Comparison of ENCODE assay signal across 8 cellular contexts in the genomic region with DNA sequence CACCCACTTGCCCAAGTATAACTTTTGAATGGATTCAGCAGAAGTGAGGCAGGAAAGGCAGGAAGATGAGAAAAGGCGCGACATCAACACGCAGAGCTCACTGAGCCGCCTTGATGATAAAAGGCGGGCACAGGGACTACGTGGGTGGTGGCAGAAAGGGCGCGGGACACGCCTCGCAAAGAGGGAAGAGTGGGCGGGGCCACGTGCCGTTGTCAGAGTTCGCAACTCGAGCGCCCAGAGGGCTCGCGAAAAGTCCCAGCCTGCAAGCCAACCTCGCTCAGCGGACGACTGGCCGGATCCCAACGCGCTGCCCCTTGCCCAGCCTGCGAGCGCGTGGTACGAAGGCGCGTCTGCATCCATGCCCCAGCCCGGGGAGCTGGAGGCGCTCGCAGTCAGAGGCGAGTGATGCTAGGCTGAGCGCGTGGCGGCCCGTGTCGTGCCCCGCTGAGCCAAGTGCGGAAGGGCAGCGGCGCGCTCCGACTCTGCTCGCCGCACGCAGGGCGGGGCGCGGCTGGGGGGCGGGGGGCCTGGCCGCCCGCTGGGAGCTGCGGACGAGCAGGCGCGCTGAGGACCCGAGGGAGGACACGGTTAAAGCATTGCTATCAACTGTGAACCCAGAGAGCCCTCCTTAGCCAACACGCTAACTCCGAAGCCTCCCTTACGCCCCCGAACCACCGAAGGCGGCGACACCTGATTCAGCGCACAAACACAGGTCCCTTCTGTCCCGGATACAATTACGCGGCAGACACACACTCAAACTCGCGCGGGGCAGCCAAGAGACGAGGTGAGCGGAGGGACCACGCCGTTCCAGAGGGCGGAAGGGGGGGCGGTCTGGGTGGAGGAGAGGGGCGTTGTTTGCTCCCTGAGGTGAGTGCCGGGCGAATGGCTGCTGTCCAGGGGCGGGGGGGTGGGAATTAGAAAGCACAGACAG. TPM values are rescaled to one million over a fixed set of nuclear protein-coding genes. Genes with fewer than 3 reads are reported as not detected.
DNase-seq lines count a peak whose midpoint lies in the region; ATAC-seq and TF ChIP-seq lines count a peak whose summit lies in the region.

A gene with protein sequence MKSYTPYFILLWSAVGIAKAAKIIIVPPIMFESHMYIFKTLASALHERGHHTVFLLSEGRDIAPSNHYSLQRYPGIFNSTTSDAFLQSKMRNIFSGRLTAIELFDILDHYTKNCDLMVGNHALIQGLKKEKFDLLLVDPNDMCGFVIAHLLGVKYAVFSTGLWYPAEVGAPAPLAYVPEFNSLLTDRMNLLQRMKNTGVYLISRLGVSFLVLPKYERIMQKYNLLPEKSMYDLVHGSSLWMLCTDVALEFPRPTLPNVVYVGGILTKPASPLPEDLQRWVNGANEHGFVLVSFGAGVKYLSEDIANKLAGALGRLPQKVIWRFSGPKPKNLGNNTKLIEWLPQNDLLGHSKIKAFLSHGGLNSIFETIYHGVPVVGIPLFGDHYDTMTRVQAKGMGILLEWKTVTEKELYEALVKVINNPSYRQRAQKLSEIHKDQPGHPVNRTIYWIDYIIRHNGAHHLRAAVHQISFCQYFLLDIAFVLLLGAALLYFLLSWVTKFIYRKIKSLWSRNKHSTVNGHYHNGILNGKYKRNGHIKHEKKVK (plus strand): TSS at position 617 of the 931 bp plus-strand sequence. CDS start 24,074 bp downstream, outside the sequence.

- peaks cover 23% of the 10 kb centered on the region for H3K27me3 Mint-ChIP-seq in activated naive CD8-positive, alpha-beta T cell

- H3K9me3 Mint-ChIP-seq in activated naive CD8-positive, alpha-beta T cell (ENCODE audit: low read depth), result no peaks in the 10 kb centered on the region

- intact Hi-C loops in left ventricle myocardium superior (cut with micrococcal nuclease) (no loop called here), posterior cingulate gyrus (cut with DNase I) (loop anchor here (2.0 to 10.0 kb wide), 2 partner anchors 60 to 94 kb away; no protein-coding TSS in a partner anchor)

- peak within 1 kb of the TSS; percentile 39 for H3K4me3 ChIP-seq in AG09309 (ENCODE audit: control insufficient read depth, low read depth, low read length)

- DNase-seq in AG09309 (ENCODE audit: low read depth), result no peak
- peak; percentile 67 for DNase-seq in NCI-H774 (lab: John Stamatoyannopoulos, UW)
- peak; percentile 40 for DNase-seq in left ventricle myocardium superior
- peak; percentile 57 to 96 (median 70) for DNase-seq in posterior cingulate gyrus
- DNase-seq in effector CD4-positive, alpha-beta T cell, result no peak

- H3K4me1 Mint-ChIP-seq in activated naive CD8-positive, alpha-beta T cell (ENCODE audit: low read depth), result peaks cover 16% of the 10 kb centered on the region

- TF ChIP-seq CTCF in AG09309 (IDR thresholded peaks at IDR 0.05; ENCODE audit: control insufficient read depth, insufficient read depth, low read depth, low read length, missing control alignments), result no peak

- H3K4me3 Mint-ChIP-seq in activated naive CD8-positive, alpha-beta T cell, result peak within 1 kb of the TSS; percentile 65

- ATAC-seq in GM18873 (IDR thresholded peaks at IDR 0.05; ENCODE audit: low FRiP score, unreplicated experiment), result peak; percentile 58
- ATAC-seq in HG03196 (IDR thresholded peaks at IDR 0.05; ENCODE audit: unreplicated experiment), result peak; percentile 55
- peak; percentile 68 for ATAC-seq in left ventricle myocardium superior

- H3K36me3 Mint-ChIP-seq in activated naive CD8-positive, alpha-beta T cell, result no peaks in the 10 kb centered on the region

- H3K27ac Mint-ChIP-seq in activated naive CD8-positive, alpha-beta T cell, result no peak within 1 kb of the TSS

RNA-seq across cellular contexts. Expression of the gene that starts here (rescaled TPM):
- total RNA-seq in left ventricle myocardium superior, result 0.12 TPM

Comparison
In these comparisons a context has a peak if more than half of its experiments do, and no peak if none do; other contexts are left out.
1. Peak in DNase-seq and ATAC-seq in left ventricle myocardium superior; RNA of the gene not detected or under 1 TPM.
2. DNase-seq: peak in NCI-H774 (single experiment) and posterior cingulate gyrus (10 of 10); none in AG09309 (single experiment) and effector CD4-positive, alpha-beta T cell (single experiment).
3. Peak in every context shown above with its lines, with median percentiles within 50 percentile points of each other: ATAC-seq.